Comparison of ENCODE assay signal across 11 cellular contexts in the genomic region with DNA sequence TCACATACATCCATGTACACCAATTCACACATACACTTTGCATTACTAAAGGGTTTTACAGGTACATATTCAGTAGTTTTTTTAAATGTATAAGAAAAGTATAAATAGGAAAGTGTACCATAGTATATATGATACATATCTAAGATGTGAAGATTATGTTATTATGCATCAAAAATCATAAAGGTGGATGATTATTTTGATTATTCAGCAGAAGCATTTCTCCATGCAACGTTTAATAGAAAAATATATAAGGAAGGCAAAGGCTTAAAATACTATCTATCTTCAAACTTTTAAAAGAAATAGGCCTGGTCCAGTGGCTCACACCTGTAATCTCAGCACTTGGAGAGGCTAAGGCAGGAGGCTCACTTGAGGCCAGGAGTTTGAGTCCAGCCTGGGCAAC.
"Had no signal": no experiment of that assay in that cellular context is flagged by ENCODE, and none has a peak within 500 bp of the region (broad histone marks: within the 10 kb centered on the region; RNA-seq: fewer than 3 reads in every experiment).

No MANE protein-coding gene starts in this region.

- H3K27me3 Mint-ChIP-seq: stimulated activated naive B cell treated with anti-CD40 and anti-IgM and Interleukin-4, amounts not matched to agents 10 μg/mL and 1 μg/mL and 100 μg/mL, for 72 hours; type B pancreatic cell had no signal

- DNase-seq: cortex of kidney; foreskin keratinocyte; occipital lobe; posterior cingulate gyrus; stimulated activated naive B cell treated with anti-CD40 and anti-IgM and Interleukin-4, amounts not matched to agents 10 μg/mL and 1 μg/mL and 100 μg/mL, for 72 hours had no signal

- H3K9me3 ChIP-seq: lower lobe of right lung, mucosa of descending colon, thoracic aorta had no signal

- H3K27ac Mint-ChIP-seq: type B pancreatic cell had no signal

- H3K4me3 Mint-ChIP-seq: activated naive CD4-positive, alpha-beta T cell treated with anti-CD3 and anti-CD28 coated beads for 36 hours; activated T-cell treated with anti-CD3 and anti-CD28 coated beads, Interleukin-2, amount 50 U/mL, for 24 hours; stimulated activated naive B cell treated with anti-CD40 and anti-IgM and Interleukin-4, amounts not matched to agents 10 μg/mL and 1 μg/mL and 100 μg/mL, for 72 hours; type B pancreatic cell had no signal

- H3K36me3 Mint-ChIP-seq: stimulated activated naive B cell treated with anti-CD40 and anti-IgM and Interleukin-4, amounts not matched to agents 10 μg/mL and 1 μg/mL and 100 μg/mL, for 72 hours had no signal

- H3K36me3 ChIP-seq: lower lobe of right lung, thoracic aorta had no signal

- H3K27me3 ChIP-seq: foreskin keratinocyte had no signal

- H3K4me3 ChIP-seq: lower lobe of right lung, mucosa of descending colon, thoracic aorta had no signal

- H3K9me3 Mint-ChIP-seq: activated naive CD4-positive, alpha-beta T cell treated with anti-CD3 and anti-CD28 coated beads for 36 hours; activated T-cell treated with anti-CD3 and anti-CD28 coated beads, Interleukin-2, amount 50 U/mL, for 24 hours; type B pancreatic cell had no signal

- ATAC-seq: foreskin keratinocyte had no signal

- H3K27ac ChIP-seq: foreskin keratinocyte had no signal
